1 cellular context compared by ENCODE assay signal in the genomic region with DNA sequence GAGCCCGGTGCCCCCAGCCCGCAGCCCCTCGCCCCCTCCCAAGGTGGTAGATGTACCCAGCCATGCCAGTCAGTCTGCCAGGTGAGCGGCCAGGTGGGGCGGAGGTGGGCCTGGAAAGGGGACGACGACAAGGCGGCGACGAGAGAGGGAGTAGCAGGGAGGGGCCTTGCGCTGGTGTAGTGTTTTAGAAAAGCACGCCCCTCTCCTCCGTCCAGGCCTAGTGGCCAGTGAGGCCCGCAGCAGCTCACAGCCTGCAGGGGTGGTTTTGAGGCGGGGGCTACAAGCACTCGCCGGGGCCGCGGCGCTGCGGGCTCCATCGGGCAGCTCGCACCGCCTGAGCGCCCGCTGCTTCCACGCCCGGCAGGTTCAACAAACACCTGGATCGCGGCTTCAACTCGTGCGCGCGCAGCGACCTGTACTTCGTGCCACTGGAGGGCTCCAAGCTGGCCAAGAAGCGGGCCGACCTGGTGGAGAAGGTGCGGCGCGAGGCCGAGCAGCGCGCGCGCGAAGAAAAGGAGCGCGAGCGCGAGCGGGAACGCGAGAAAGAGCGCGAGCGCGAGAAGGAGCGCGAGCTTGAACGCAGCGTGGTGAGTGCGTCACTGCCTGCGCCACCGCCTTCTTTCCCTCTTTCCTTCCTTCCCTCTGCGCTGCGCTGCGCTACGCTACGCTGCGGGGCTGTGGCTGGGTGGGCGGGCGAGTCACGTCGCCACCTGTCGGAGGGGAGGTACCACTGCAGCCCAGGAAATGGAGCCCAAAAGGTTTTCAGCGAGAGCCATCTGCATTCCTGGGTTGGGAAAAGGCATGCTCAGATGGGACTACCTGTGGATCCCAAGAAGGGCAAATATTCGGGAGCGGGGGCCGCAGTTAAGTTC.
TF ChIP-seq lines count a peak whose summit lies in the region.

No MANE protein-coding gene starts in this region.

TF ChIP-seq in K562, 482 proteins besides CTCF, POLR2A, EP300 and RAD21 (continued from another document and continues in another):
- TF ChIP-seq, protein P1, sequence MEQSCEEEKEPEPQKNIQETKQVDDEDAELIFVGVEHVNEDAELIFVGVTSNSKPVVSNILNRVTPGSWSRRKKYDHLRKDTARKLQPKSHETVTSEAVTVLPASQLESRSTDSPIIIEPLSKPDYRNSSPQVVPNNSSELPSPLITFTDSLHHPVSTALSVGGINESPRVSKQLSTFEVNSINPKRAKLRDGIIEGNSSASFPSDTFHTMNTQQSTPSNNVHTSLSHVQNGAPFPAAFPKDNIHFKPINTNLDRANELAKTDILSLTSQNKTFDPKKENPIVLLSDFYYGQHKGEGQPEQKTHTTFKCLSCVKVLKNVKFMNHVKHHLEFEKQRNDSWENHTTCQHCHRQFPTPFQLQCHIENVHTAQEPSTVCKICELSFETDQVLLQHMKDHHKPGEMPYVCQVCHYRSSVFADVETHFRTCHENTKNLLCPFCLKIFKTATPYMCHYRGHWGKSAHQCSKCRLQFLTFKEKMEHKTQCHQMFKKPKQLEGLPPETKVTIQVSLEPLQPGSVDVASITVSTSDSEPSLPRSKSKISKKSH (CRISPR knock-in tag; IDR thresholded peaks at IDR 0.05): no peak
- TF ChIP-seq HNRNPLL (IDR thresholded peaks at IDR 0.05; ENCODE audit: low read depth, low read length, poor library complexity, severe bottlenecking) (peak; percentile 95), GTF2F1 (IDR thresholded peaks at IDR 0.05; ENCODE audit: low read depth, low read length) (0 out of 2 replicates have a peak, but pooled peaks have one; percentile 42), SRSF7 (optimal IDR thresholded peaks at IDR 0.05; ENCODE audit: low read depth, low read length) (no peak), CXXC5 (CRISPR knock-in tag; IDR thresholded peaks at IDR 0.05) (peak; percentile 97), ZNF3 (CRISPR knock-in tag; IDR thresholded peaks at IDR 0.05) (no peak), CBX3 (IDR thresholded peaks at IDR 0.05; ENCODE audit: borderline replicate concordance in 1 of 2, low read length in 2 of 2) (no peak), NCOA2 (IDR thresholded peaks at IDR 0.05; ENCODE audit: partially characterized antibody in 2 of 2) (no peak), RBM15 (IDR thresholded peaks at IDR 0.05; ENCODE audit: insufficient read depth, low read length) (no peak), CHD4 (IDR thresholded peaks at IDR 0.05; ENCODE audit: insufficient read depth, insufficient replicate concordance, low read depth, low read length, poor library complexity, severe bottlenecking) (no peak), ZEB2 (IDR thresholded peaks at IDR 0.05) (no peak), HOXB6 (CRISPR knock-in tag; IDR thresholded peaks at IDR 0.05; ENCODE audit: borderline replicate concordance) (no peak), ZNF436 (CRISPR knock-in tag; IDR thresholded peaks at IDR 0.05) (no peak), ZNF830 (CRISPR knock-in tag; IDR thresholded peaks at IDR 0.05) (peak; percentile 85; the same call in 1 of the 2 replicates), NFIX (CRISPR knock-in tag; IDR thresholded peaks at IDR 0.05; ENCODE audit: low read depth) (no peak), SMARCA4 (IDR thresholded peaks at IDR 0.05) (no peak), ZNF239 (CRISPR knock-in tag; IDR thresholded peaks at IDR 0.05) (no peak), CEBPB (tag; IDR thresholded peaks at IDR 0.05) (no peak), C11orf30 (IDR thresholded peaks at IDR 0.05; ENCODE audit: low read depth) (peak; percentile 88), KDM2B (CRISPR knock-in tag; IDR thresholded peaks at IDR 0.05) (no peak), SRSF1 (IDR thresholded peaks at IDR 0.05; ENCODE audit: low read depth, low read length) (no peak), NBN (IDR thresholded peaks at IDR 0.05; ENCODE audit: low read depth) (peak; percentile 80), MECOM (CRISPR knock-in tag; IDR thresholded peaks at IDR 0.05) (no peak), BRF1 (IDR thresholded peaks at IDR 0.05; ENCODE audit: borderline replicate concordance, extremely low read depth, insufficient read length) (no peak), NFATC3 (IDR thresholded peaks at IDR 0.05) (no peak), HLTF (IDR thresholded peaks at IDR 0.05) (no peak), CBX1 (IDR thresholded peaks at IDR 0.05; ENCODE audit: low read depth) (peak; percentile 60; the same call in 1 of the 2 replicates), ZNF717 (CRISPR knock-in tag; IDR thresholded peaks at IDR 0.05) (no peak), BHLHE40 (IDR thresholded peaks at IDR 0.05; ENCODE audit: low read length) (no peak), TAF7 (tag; IDR thresholded peaks at IDR 0.05) (no peak), ZNF778 (CRISPR knock-in tag; IDR thresholded peaks at IDR 0.05) (no peak), ILK (tag; IDR thresholded peaks at IDR 0.05; ENCODE audit: borderline replicate concordance, low read depth) (no peak), NONO (IDR thresholded peaks at IDR 0.05; ENCODE audit: low read depth in 2 of 2, low read length in 1 of 2) (no peak), XRCC3 (IDR thresholded peaks at IDR 0.05) (no peak), POU5F1 (IDR thresholded peaks at IDR 0.05; ENCODE audit: borderline replicate concordance, low read depth, low read length, partially characterized antibody) (no peak), SNRNP70 (optimal IDR thresholded peaks at IDR 0.05; ENCODE audit: low read depth, low read length) (no peak), HSF4 (CRISPR knock-in tag; IDR thresholded peaks at IDR 0.05; ENCODE audit: borderline replicate concordance) (0 out of 2 replicates have a peak, but pooled peaks have one; percentile 19), PHB (CRISPR knock-in tag; IDR thresholded peaks at IDR 0.05) (peak; percentile 88; the same call in 1 of the 2 replicates), RBM25 (IDR thresholded peaks at IDR 0.05; ENCODE audit: low read depth, low read length, severe bottlenecking) (peak; percentile 39), MEIS2 (IDR thresholded peaks at IDR 0.05; ENCODE audit: partially characterized antibody) (no peak), NFE2 (IDR thresholded peaks at IDR 0.05; ENCODE audit: low read depth) (0 out of 2 replicates have a peak, but pooled peaks have one; percentile 6), ZNF77 (CRISPR knock-in tag; IDR thresholded peaks at IDR 0.05) (no peak)
- TF ChIP-seq, protein P2, sequence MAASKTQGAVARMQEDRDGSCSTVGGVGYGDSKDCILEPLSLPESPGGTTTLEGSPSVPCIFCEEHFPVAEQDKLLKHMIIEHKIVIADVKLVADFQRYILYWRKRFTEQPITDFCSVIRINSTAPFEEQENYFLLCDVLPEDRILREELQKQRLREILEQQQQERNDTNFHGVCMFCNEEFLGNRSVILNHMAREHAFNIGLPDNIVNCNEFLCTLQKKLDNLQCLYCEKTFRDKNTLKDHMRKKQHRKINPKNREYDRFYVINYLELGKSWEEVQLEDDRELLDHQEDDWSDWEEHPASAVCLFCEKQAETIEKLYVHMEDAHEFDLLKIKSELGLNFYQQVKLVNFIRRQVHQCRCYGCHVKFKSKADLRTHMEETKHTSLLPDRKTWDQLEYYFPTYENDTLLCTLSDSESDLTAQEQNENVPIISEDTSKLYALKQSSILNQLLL (CRISPR knock-in tag; IDR thresholded peaks at IDR 0.05; ENCODE audit: borderline replicate concordance): no peak
- TF ChIP-seq, protein P3, sequence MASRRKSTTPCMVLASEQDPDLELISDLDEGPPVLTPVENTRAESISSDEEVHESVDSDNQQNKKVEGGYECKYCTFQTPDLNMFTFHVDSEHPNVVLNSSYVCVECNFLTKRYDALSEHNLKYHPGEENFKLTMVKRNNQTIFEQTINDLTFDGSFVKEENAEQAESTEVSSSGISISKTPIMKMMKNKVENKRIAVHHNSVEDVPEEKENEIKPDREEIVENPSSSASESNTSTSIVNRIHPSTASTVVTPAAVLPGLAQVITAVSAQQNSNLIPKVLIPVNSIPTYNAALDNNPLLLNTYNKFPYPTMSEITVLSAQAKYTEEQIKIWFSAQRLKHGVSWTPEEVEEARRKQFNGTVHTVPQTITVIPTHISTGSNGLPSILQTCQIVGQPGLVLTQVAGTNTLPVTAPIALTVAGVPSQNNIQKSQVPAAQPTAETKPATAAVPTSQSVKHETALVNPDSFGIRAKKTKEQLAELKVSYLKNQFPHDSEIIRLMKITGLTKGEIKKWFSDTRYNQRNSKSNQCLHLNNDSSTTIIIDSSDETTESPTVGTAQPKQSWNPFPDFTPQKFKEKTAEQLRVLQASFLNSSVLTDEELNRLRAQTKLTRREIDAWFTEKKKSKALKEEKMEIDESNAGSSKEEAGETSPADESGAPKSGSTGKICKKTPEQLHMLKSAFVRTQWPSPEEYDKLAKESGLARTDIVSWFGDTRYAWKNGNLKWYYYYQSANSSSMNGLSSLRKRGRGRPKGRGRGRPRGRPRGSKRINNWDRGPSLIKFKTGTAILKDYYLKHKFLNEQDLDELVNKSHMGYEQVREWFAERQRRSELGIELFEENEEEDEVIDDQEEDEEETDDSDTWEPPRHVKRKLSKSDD (conservative IDR thresholded peaks at IDR 0.05; ENCODE audit: low read length): peak; percentile 81
- TF ChIP-seq, protein P4, sequence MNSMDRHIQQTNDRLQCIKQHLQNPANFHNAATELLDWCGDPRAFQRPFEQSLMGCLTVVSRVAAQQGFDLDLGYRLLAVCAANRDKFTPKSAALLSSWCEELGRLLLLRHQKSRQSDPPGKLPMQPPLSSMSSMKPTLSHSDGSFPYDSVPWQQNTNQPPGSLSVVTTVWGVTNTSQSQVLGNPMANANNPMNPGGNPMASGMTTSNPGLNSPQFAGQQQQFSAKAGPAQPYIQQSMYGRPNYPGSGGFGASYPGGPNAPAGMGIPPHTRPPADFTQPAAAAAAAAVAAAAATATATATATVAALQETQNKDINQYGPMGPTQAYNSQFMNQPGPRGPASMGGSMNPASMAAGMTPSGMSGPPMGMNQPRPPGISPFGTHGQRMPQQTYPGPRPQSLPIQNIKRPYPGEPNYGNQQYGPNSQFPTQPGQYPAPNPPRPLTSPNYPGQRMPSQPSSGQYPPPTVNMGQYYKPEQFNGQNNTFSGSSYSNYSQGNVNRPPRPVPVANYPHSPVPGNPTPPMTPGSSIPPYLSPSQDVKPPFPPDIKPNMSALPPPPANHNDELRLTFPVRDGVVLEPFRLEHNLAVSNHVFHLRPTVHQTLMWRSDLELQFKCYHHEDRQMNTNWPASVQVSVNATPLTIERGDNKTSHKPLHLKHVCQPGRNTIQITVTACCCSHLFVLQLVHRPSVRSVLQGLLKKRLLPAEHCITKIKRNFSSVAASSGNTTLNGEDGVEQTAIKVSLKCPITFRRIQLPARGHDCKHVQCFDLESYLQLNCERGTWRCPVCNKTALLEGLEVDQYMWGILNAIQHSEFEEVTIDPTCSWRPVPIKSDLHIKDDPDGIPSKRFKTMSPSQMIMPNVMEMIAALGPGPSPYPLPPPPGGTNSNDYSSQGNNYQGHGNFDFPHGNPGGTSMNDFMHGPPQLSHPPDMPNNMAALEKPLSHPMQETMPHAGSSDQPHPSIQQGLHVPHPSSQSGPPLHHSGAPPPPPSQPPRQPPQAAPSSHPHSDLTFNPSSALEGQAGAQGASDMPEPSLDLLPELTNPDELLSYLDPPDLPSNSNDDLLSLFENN (IDR thresholded peaks at IDR 0.05; ENCODE audit: low read depth in 2 of 2, low read length in 2 of 2): no peak
- TF ChIP-seq, protein P5, sequence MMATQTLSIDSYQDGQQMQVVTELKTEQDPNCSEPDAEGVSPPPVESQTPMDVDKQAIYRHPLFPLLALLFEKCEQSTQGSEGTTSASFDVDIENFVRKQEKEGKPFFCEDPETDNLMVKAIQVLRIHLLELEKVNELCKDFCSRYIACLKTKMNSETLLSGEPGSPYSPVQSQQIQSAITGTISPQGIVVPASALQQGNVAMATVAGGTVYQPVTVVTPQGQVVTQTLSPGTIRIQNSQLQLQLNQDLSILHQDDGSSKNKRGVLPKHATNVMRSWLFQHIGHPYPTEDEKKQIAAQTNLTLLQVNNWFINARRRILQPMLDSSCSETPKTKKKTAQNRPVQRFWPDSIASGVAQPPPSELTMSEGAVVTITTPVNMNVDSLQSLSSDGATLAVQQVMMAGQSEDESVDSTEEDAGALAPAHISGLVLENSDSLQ (IDR thresholded peaks at IDR 0.05): no peak
- TF ChIP-seq, protein P6, sequence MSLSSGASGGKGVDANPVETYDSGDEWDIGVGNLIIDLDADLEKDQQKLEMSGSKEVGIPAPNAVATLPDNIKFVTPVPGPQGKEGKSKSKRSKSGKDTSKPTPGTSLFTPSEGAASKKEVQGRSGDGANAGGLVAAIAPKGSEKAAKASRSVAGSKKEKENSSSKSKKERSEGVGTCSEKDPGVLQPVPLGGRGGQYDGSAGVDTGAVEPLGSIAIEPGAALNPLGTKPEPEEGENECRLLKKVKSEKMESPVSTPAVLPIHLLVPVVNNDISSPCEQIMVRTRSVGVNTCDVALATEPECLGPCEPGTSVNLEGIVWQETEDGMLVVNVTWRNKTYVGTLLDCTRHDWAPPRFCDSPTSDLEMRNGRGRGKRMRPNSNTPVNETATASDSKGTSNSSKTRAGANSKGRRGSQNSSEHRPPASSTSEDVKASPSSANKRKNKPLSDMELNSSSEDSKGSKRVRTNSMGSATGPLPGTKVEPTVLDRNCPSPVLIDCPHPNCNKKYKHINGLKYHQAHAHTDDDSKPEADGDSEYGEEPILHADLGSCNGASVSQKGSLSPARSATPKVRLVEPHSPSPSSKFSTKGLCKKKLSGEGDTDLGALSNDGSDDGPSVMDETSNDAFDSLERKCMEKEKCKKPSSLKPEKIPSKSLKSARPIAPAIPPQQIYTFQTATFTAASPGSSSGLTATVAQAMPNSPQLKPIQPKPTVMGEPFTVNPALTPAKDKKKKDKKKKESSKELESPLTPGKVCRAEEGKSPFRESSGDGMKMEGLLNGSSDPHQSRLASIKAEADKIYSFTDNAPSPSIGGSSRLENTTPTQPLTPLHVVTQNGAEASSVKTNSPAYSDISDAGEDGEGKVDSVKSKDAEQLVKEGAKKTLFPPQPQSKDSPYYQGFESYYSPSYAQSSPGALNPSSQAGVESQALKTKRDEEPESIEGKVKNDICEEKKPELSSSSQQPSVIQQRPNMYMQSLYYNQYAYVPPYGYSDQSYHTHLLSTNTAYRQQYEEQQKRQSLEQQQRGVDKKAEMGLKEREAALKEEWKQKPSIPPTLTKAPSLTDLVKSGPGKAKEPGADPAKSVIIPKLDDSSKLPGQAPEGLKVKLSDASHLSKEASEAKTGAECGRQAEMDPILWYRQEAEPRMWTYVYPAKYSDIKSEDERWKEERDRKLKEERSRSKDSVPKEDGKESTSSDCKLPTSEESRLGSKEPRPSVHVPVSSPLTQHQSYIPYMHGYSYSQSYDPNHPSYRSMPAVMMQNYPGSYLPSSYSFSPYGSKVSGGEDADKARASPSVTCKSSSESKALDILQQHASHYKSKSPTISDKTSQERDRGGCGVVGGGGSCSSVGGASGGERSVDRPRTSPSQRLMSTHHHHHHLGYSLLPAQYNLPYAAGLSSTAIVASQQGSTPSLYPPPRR (CRISPR knock-in tag; IDR thresholded peaks at IDR 0.05; ENCODE audit: borderline replicate concordance): no peak
- TF ChIP-seq, protein P7, sequence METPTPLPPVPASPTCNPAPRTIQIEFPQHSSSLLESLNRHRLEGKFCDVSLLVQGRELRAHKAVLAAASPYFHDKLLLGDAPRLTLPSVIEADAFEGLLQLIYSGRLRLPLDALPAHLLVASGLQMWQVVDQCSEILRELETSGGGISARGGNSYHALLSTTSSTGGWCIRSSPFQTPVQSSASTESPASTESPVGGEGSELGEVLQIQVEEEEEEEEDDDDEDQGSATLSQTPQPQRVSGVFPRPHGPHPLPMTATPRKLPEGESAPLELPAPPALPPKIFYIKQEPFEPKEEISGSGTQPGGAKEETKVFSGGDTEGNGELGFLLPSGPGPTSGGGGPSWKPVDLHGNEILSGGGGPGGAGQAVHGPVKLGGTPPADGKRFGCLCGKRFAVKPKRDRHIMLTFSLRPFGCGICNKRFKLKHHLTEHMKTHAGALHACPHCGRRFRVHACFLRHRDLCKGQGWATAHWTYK (CRISPR knock-in tag; IDR thresholded peaks at IDR 0.05): peak; percentile 69
